Comparison of ENCODE assay signal across 14 cellular contexts in the genomic region with DNA sequence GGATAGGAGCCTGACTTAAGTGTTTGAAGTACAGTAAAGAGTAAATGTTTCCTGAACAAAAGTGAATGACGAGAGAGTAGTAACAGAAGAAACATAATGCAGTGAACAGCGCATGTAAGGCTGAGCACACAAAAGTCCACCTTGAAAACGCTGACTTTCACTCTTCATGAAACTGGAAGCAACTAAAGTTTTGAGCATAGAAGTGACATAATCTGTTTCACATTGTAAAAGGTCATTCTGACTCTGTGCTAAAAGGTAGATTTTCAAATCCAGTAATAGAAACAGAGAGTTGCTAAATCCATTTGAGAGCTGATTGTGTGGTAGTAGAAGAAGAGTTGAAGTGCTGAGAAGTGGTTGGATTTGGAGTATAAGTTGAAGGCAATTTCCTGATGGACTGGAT.
"Had no signal": no experiment of that assay in that cellular context is flagged by ENCODE, and none has a peak within 500 bp of the region (broad histone marks: within the 10 kb centered on the region; RNA-seq: fewer than 3 reads in every experiment).

No MANE protein-coding gene starts in this region.

- H3K27me3 ChIP-seq: tibial nerve had no signal

- H3K4me3 ChIP-seq: lung, tibial nerve had no signal

- H3K36me3 ChIP-seq: tibial nerve had no signal

- DNase-seq: activated CD4-positive, alpha-beta memory T cell treated with anti-CD3 and anti-CD28 coated beads for 36 hours; activated CD4-positive, alpha-beta T cell treated with anti-CD3 and anti-CD28 coated beads for 4 hours; effector CD4-positive, alpha-beta T cell; hypothalamus; islet precursor cell; left colon; occipital lobe; posterior cingulate gyrus; stimulated activated CD4-positive, alpha-beta T cell treated with anti-CD3 and anti-CD28 coated beads, Interleukin-12 subunit alpha, Interleukin-12 subunit beta, amount 100 ng/mL, for 4 hours; stimulated activated CD4-positive, alpha-beta T cell treated with anti-CD3 and anti-CD28 coated beads, Interleukin-1b, Interleukin-23, amount 100 ng/mL, for 48 hours; stimulated activated CD8-positive, alpha-beta memory T cell treated with anti-CD3 and anti-CD28 coated beads, Interleukin-4, amount 100 ng/mL, for 48 hours had no signal

- H3K27ac ChIP-seq: tibial nerve had no signal

- ATAC-seq: left colon, WTC11 had no signal

- H3K9me3 ChIP-seq: tibial nerve had no signal

- H3K4me1 ChIP-seq: tibial nerve had no signal
